Comparison of ENCODE assay signal across 6 cellular contexts in genomic region chr5:24472518-24472917, GRCh38.
"Had no signal": no experiment of that assay in that cellular context is flagged by ENCODE, and none has a peak within 500 bp of the region (broad histone marks: within the 10 kb centered on the region; RNA-seq: fewer than 3 reads in every experiment).

No MANE protein-coding gene starts in this region.

- H3K27ac ChIP-seq: GM23248, HL-60 had no signal

- H3K9ac ChIP-seq: GM23248 had no signal

- H2AFZ ChIP-seq: GM23248 had no signal

- H3K4me3 ChIP-seq: GM23248, HAP-1 had no signal

- DNase-seq: GM23248, GOT3, H7, HFFc6 had no signal

- H3K36me3 ChIP-seq: HAP-1 had no signal

- H3K9me3 ChIP-seq: HAP-1 had no signal
